In the genomic region with DNA sequence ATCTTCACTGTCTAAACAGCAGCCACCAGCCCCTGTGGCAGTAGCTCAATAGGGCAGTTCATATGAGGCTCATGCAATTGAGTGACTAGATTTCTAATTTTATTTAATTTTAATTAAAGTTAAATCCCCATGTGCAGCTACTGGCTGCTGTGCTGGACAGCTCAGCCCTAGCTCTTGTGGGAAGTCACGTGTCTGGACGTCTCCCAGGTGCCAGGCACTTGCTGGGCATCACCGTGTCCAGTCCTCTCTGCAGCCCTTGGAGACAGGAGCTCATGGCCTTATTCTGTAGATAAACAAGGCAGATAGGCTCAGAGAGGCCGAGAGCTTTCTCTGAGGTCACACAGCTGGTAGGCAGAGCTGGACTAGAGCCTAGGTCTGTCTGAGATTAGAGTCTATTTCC, we compare ENCODE assay signal across 31 cellular contexts.
"Had no signal": no experiment of that assay in that cellular context is flagged by ENCODE, and none has a peak within 500 bp of the region (broad histone marks: within the 10 kb centered on the region; RNA-seq: fewer than 3 reads in every experiment).

No MANE protein-coding gene starts in this region.

- H3K36me3 Mint-ChIP-seq: activated naive CD8-positive, alpha-beta T cell had no signal

- H3K27me3 Mint-ChIP-seq: activated CD4-positive, alpha-beta T cell treated with anti-CD3 and anti-CD28 coated beads for 36 hours; activated CD4-positive, alpha-beta T cell treated with anti-CD3 and anti-CD28 coated beads, Interleukin-2, amount 10 ng/mL, durations not matched to agents 7 days and 5 days; activated naive CD8-positive, alpha-beta T cell; brain had no signal

- H3K27me3 ChIP-seq: MG63 had no signal

- H3K36me3 ChIP-seq: MG63 had no signal

- DNase-seq: activated CD4-positive, alpha-beta T cell treated with anti-CD3 and anti-CD28 coated beads for 36 hours; activated CD4-positive, alpha-beta T cell treated with anti-CD3 and anti-CD28 coated beads, Interleukin-2, amount 10 ng/mL, durations not matched to agents 7 days and 5 days; activated CD4-positive, alpha-beta T cell treated with anti-CD3 and anti-CD28 coated beads, Interleukin-2, amount 50 U/mL, for 48 hours; activated CD8-positive, alpha-beta T cell treated with anti-CD3 and anti-CD28 coated beads, Interleukin-2, amount 10 ng/mL, durations not matched to agents 7 days and 5 days; activated gamma-delta T cell treated with Interleukin-2 at 50 U/mL for 16 hours; activated naive CD4-positive, alpha-beta T cell treated with anti-CD3 and anti-CD28 coated beads for 36 hours; activated naive CD8-positive, alpha-beta T cell treated with anti-CD3 and anti-CD28 coated beads, Interleukin-2, amount 50 U/mL, for 24 hours; activated T-cell treated with anti-CD3 and anti-CD28 coated beads for 4 hours; activated T-cell treated with anti-CD3 and anti-CD28 coated beads, Interleukin-2, amount 50 U/mL, for 4 hours; Kasumi-1; KG1; MG63; NCI-H1048; NCI-H1105 treated with DMSO at 0.1 percent for 48 hours; NCI-H1436; NCI-H1694; NCI-H1930; NCI-H2081 treated with DMSO at 0.1 percent for 48 hours; NCI-H345; NCI-H524 treated with DMSO at 0.1 percent for 48 hours; SIG-M5 had no signal

- ATAC-seq: activated CD4-positive, alpha-beta T cell treated with anti-CD3 and anti-CD28 coated beads for 36 hours; activated CD4-positive, CD25-positive, alpha-beta regulatory T cell treated with anti-CD3 and anti-CD28 coated beads, Interleukin-2, amount 50 U/mL, for 24 hours; activated CD8-positive, alpha-beta T cell treated with anti-CD3 and anti-CD28 coated beads, Interleukin-2, amount 10 ng/mL, durations not matched to agents 7 days and 5 days; activated naive CD8-positive, alpha-beta T cell treated with anti-CD3 and anti-CD28 coated beads, Interleukin-2, amount 50 U/mL, for 24 hours; activated T-cell treated with anti-CD3 and anti-CD28 coated beads, Interleukin-2, amount 50 U/mL, for 4 hours; Panc1; WTC11 had no signal

- H3K27ac Mint-ChIP-seq: activated CD4-positive, alpha-beta T cell treated with anti-CD3 and anti-CD28 coated beads for 36 hours; activated CD4-positive, alpha-beta T cell treated with anti-CD3 and anti-CD28 coated beads, Interleukin-2, amount 10 ng/mL, durations not matched to agents 7 days and 5 days; activated CD8-positive, alpha-beta T cell treated with anti-CD3 and anti-CD28 coated beads, Interleukin-2, amount 10 ng/mL, durations not matched to agents 7 days and 5 days; activated naive CD4-positive, alpha-beta T cell treated with anti-CD3 and anti-CD28 coated beads for 36 hours; activated naive CD8-positive, alpha-beta T cell; activated naive CD8-positive, alpha-beta T cell treated with anti-CD3 and anti-CD28 coated beads, Interleukin-2, amount 50 U/mL, for 24 hours; activated T-helper 1 cell treated with anti-CD3 and anti-CD28 coated beads, Interleukin-12 subunit alpha, Interleukin-12 subunit beta, Interleukin-2, Interleukin-4 antibody, amounts not matched to agents 30 ng/mL and 10 ng/mL and 1 ng/mL, durations not matched to agents 14 hours and 24 hours and 36 hours; T-helper 1 cell treated with Interleukin-12 subunit alpha and Interleukin-12 subunit beta and Interleukin-4 antibody, amounts not matched to agents 30 μg/mL and 1 μg/mL, for 36 hours; T-helper 2 cell treated with Interferon-gamma antibody and Interleukin-4, amounts not matched to agents 5 μg/mL and 100 μg/mL, for 36 hours; WTC11 had no signal

- H3K4me3 Mint-ChIP-seq: activated CD4-positive, alpha-beta T cell treated with anti-CD3 and anti-CD28 coated beads for 36 hours; activated CD4-positive, alpha-beta T cell treated with anti-CD3 and anti-CD28 coated beads, Interleukin-2, amount 10 ng/mL, durations not matched to agents 7 days and 5 days; activated CD8-positive, alpha-beta T cell treated with anti-CD3 and anti-CD28 coated beads, Interleukin-2, amount 10 ng/mL, durations not matched to agents 7 days and 5 days; activated naive CD4-positive, alpha-beta T cell treated with anti-CD3 and anti-CD28 coated beads for 36 hours; activated naive CD8-positive, alpha-beta T cell; activated naive CD8-positive, alpha-beta T cell treated with anti-CD3 and anti-CD28 coated beads, Interleukin-2, amount 50 U/mL, for 24 hours; activated T-cell treated with anti-CD3 and anti-CD28 coated beads, Interleukin-2, amount 50 U/mL, for 4 hours; activated T-helper 1 cell treated with anti-CD3 and anti-CD28 coated beads, Interleukin-12 subunit alpha, Interleukin-12 subunit beta, Interleukin-2, Interleukin-4 antibody, amounts not matched to agents 30 ng/mL and 10 ng/mL and 1 ng/mL, durations not matched to agents 14 hours and 24 hours and 36 hours; brain; T-helper 1 cell treated with Interleukin-12 subunit alpha and Interleukin-12 subunit beta and Interleukin-4 antibody, amounts not matched to agents 30 μg/mL and 1 μg/mL, for 36 hours; T-helper 2 cell treated with Interferon-gamma antibody and Interleukin-4, amounts not matched to agents 5 μg/mL and 100 μg/mL, for 36 hours; WTC11 had no signal

- H3K4me1 Mint-ChIP-seq: activated CD4-positive, alpha-beta T cell treated with anti-CD3 and anti-CD28 coated beads for 36 hours; activated CD4-positive, alpha-beta T cell treated with anti-CD3 and anti-CD28 coated beads, Interleukin-2, amount 10 ng/mL, durations not matched to agents 7 days and 5 days; activated naive CD8-positive, alpha-beta T cell treated with anti-CD3 and anti-CD28 coated beads, Interleukin-2, amount 50 U/mL, for 24 hours had no signal

- FAIRE-seq: bronchial epithelial cell, TTC549 had no signal

- H3K4me3 ChIP-seq: MG63 had no signal

- H3K9me3 Mint-ChIP-seq: activated CD4-positive, alpha-beta T cell treated with anti-CD3 and anti-CD28 coated beads, Interleukin-2, amount 10 ng/mL, durations not matched to agents 7 days and 5 days; activated T-helper 1 cell treated with anti-CD3 and anti-CD28 coated beads, Interleukin-12 subunit alpha, Interleukin-12 subunit beta, Interleukin-2, Interleukin-4 antibody, amounts not matched to agents 30 ng/mL and 10 ng/mL and 1 ng/mL, durations not matched to agents 14 hours and 24 hours and 36 hours; T-helper 1 cell treated with Interleukin-12 subunit alpha and Interleukin-12 subunit beta and Interleukin-4 antibody, amounts not matched to agents 30 μg/mL and 1 μg/mL, for 36 hours; T-helper 2 cell treated with Interferon-gamma antibody and Interleukin-4, amounts not matched to agents 5 μg/mL and 100 μg/mL, for 36 hours had no signal
